ENCODE assay signal across 9 cellular contexts in the genomic region with DNA sequence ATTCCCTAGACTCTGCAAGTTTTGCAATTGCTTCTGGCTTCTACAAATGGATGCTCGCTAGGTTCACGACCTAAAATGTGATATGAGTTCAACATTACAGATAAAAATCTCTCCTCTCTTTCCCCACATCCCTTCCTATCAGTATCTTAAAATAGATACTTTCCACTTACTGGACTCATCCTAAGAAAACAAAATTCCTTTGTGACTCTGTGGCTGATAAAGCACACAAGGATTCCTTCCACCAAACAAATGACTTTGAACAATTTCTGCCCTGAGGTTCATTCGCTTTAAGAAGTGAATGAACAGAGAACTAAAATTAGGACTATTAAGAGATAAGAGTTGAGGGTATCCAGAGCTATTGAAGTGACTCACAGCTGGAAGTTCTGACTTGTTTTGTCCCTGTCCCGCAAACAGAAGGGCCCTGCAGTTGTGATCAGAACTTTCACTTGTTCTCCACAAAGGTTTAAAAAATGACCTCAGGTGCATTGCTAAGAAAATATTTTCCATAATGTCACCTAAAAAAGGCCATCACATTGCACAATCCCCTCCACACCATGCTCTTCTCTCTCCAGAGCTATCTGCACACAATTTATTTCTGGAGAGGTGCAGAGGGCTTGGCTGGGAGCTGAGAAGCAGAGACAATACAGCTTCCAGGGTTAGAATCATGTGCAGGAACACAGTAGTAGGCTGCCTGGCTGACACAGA.
DNase-seq lines count a peak whose midpoint lies in the region; ATAC-seq and TF ChIP-seq lines count a peak whose summit lies in the region.
"Had no signal": no experiment of that assay in that cellular context is flagged by ENCODE, and none has a peak within 500 bp of the region (broad histone marks: within the 10 kb centered on the region; RNA-seq: fewer than 3 reads in every experiment).

No MANE protein-coding gene starts in this region.

- no peak overlapping the region for H2AFZ ChIP-seq in PC-3 (ENCODE audit: low read length)

- peaks cover 83% of the 10 kb centered on the region for H3K79me2 ChIP-seq in PC-3 (ENCODE audit: low read length)

- H3F3A ChIP-seq in PC-3 (ENCODE audit: low read length, unreplicated experiment) = no peaks in the 10 kb centered on the region

- no peaks in the 10 kb centered on the region for H4K20me1 ChIP-seq in PC-3 (ENCODE audit: low read length)

- H3K9me3 ChIP-seq in PC-3 (ENCODE audit: low read length) (no peaks in the 10 kb centered on the region), A673 (ENCODE audit: low read depth, low read length, poor library complexity, severe bottlenecking) (no peaks in the 10 kb centered on the region)

- H3K4me3 ChIP-seq in PC-3 (ENCODE audit: low read length) (no peak overlapping the region), choroid plexus epithelial cell (ENCODE audit: low read depth, low read length) (no peak overlapping the region), A673 (ENCODE audit: low read depth, low read length, poor library complexity, severe bottlenecking) (no peak overlapping the region)

- H3K4me2 ChIP-seq in PC-3 (ENCODE audit: low read length) = peak overlapping the region; percentile 55

- peak overlapping the region; percentile 10; the same call in 1 of the 2 replicates for H3K9ac ChIP-seq in PC-3 (ENCODE audit: low read length)

- no peaks in the 10 kb centered on the region for H3K27me3 ChIP-seq in PC-3 (ENCODE audit: low read length)
- H3K27me3 ChIP-seq in A673 (replicated peaks; ENCODE audit: insufficient read depth, low read depth, low read length, poor library complexity) = no peaks in the 10 kb centered on the region

- TF ChIP-seq CTCF in PC-3 (conservative IDR thresholded peaks at IDR 0.05; ENCODE audit: low read depth, low read length) (no peak), choroid plexus epithelial cell (conservative IDR thresholded peaks at IDR 0.05; ENCODE audit: low read depth, low read length) (no peak), A673 (conservative IDR thresholded peaks at IDR 0.05; ENCODE audit: low read depth, low read length) (no peak)

- BruUV-seq in PC-3 (replicated peaks; lab: Mats Ljungman, UMichigan) = no TSS peak
- BruUV-seq in A673 (replicated peaks; lab: Mats Ljungman, UMichigan) = no TSS peak

- DNase-seq in EH (ENCODE audit: low read depth) = peak; percentile 93
- DNase-seq in PC-3 = peak; percentile 35
- DNase-seq in choroid plexus epithelial cell (ENCODE audit: low read depth) = peak; percentile 36
- DNase-seq in myocyte (ENCODE audit: low read depth) = peak; percentile 64
- DNase-seq in A673 (ENCODE audit: low spot score) = no peak
- DNase-seq in NOMO-1 treated with DMSO at 0.1 percent for 48 hours (lab: John Stamatoyannopoulos, UW; ENCODE audit: unreplicated experiment) = no peak
- DNase-seq in NK-92 treated with Interleukin-12 subunit alpha and Interleukin-12 subunit beta, amount 100 ng/mL, for 24 hours (lab: John Stamatoyannopoulos, UW) = no peak
- DNase-seq: NCI-H2029 treated with DMSO at 0.1 percent for 48 hours had no signal

- H3K4me1 ChIP-seq in PC-3 (ENCODE audit: insufficient read depth, low read length) = peaks cover 82% of the 10 kb centered on the region
- H3K4me1 ChIP-seq in A673 (ENCODE audit: insufficient read depth, low read length, poor library complexity, severe bottlenecking) = peaks cover 65% of the 10 kb centered on the region

- H3K36me3 ChIP-seq in PC-3 (ENCODE audit: low read depth, low read length) (no peaks in the 10 kb centered on the region), A673 (ENCODE audit: insufficient read depth, low read length, poor library complexity, severe bottlenecking) (no peaks in the 10 kb centered on the region)

- no peaks in the 10 kb centered on the region for H3K9me2 ChIP-seq in PC-3 (replicated peaks; ENCODE audit: low read length)

- CTCF ChIA-PET in PC-3 (lab: Charles Lee) = no interaction called here
- CTCF ChIA-PET in A673 (lab: Charles Lee) = interaction anchor here (0.6 to 1.1 kb wide), 2 partner anchors 13 to 1126 kb away, joined by 4 to 8 read pairs; no protein-coding TSS in a partner anchor

- intact Hi-C loops in PC-3 (cut with micrococcal nuclease) = no loop called here
- intact Hi-C loops in A673 (cut with micrococcal nuclease; ENCODE audit: unreplicated experiment) = loop anchor here (5.0 kb wide), 1 partner anchor 94 kb away; a partner anchor contains a TSS

- H3K27ac ChIP-seq in PC-3 (ENCODE audit: low read length) (peak overlapping the region; percentile 97), A673 (ENCODE audit: low read depth, low read length, poor library complexity, severe bottlenecking) (no peak overlapping the region)

- POLR2A ChIA-PET in PC-3 (lab: Charles Lee; ENCODE audit: unreplicated experiment) = interaction anchor here (0.7 kb wide), 1 partner anchor 20 kb away, joined by 4 read pairs; no protein-coding TSS in a partner anchor
- POLR2A ChIA-PET in A673 (lab: Charles Lee; ENCODE audit: low non-redundant PET) = interaction anchor here (0.6 kb wide), 1 partner anchor 1342 kb away, joined by 3 read pairs; no protein-coding TSS in a partner anchor

- ATAC-seq in PC-3 = no peak
- ATAC-seq in GM21717 (IDR thresholded peaks at IDR 0.05; ENCODE audit: unreplicated experiment) = no peak

Comparison
In these comparisons a context has a peak if more than half of its experiments do, and no peak if none do; other contexts are left out.
1. DNase-seq: peak in EH (single experiment), PC-3 (single experiment), choroid plexus epithelial cell (single experiment) and myocyte (single experiment); none in A673 (single experiment), NOMO-1 treated with DMSO at 0.1 percent for 48 hours (single experiment) and NK-92 treated with Interleukin-12 subunit alpha and Interleukin-12 subunit beta, amount 100 ng/mL, for 24 hours (single experiment).